8 cellular contexts compared by ENCODE assay signal in genomic region chr3:108091498-108092259, GRCh38. TPM values are rescaled to one million over a fixed set of nuclear protein-coding genes. Genes with fewer than 3 reads are reported as not detected.
DNase-seq lines count a peak whose midpoint lies in the region; ATAC-seq and TF ChIP-seq lines count a peak whose summit lies in the region.

No MANE protein-coding gene starts in this region.

- H3K4me1 ChIP-seq in tibial artery, result peaks cover 0 to 16% (median 0%) of the 10 kb centered on the region in 4 donors

- H3K36me3 ChIP-seq in BJ (ENCODE audit: control insufficient read depth, insufficient read depth, low read length), result no peaks in the 10 kb centered on the region
- H3K36me3 ChIP-seq in tibial artery, result no peaks in the 10 kb centered on the region

- peaks cover 33% of the 10 kb centered on the region for H3K4me1 Mint-ChIP-seq in activated B cell treated with CpG ODN at 0.5 μM for 24 hours

- H3K27ac ChIP-seq in tibial artery, result peak overlapping the region; percentile 82 to 92

- DNase-seq in BJ (ENCODE audit: low read depth), result no peak
- DNase-seq in activated B cell treated with CpG ODN at 0.5 μM for 24 hours, result no peak
- DNase-seq in cortex of kidney (lab: John Stamatoyannopoulos, UW), result peak; percentile 37
- DNase-seq in midbrain (lab: John Stamatoyannopoulos, UW), result peak; percentile 40
- DNase-seq in tibial artery, result no peak
- DNase-seq in hippocampal formation (lab: John Stamatoyannopoulos, UW), result no peak
- DNase-seq in GOT3 (lab: John Stamatoyannopoulos, UW), result no peak

- H3K27me3 ChIP-seq in BJ (ENCODE audit: control insufficient read depth, insufficient read depth, low read length), result no peaks in the 10 kb centered on the region
- H3K27me3 ChIP-seq in tibial artery, result no peaks in the 10 kb centered on the region

- TF ChIP-seq CTCF in BJ (IDR thresholded peaks at IDR 0.05; ENCODE audit: insufficient read depth, low read depth, low read length) (no peak), activated B cell treated with CpG ODN at 0.5 μM for 24 hours (IDR thresholded peaks at IDR 0.05) (no peak), tibial artery (IDR thresholded peaks at IDR 0.05) (no peak)

- peak overlapping the region; percentile 81 for H3K4me3 ChIP-seq in BJ (ENCODE audit: low read depth, low read length)
- peak overlapping the region; percentile 84 to 86 for H3K4me3 ChIP-seq in tibial artery

- H3K36me3 Mint-ChIP-seq in activated B cell treated with CpG ODN at 0.5 μM for 24 hours (ENCODE audit: low read depth), result peaks cover 16% of the 10 kb centered on the region

- no peaks in the 10 kb centered on the region for H3K9me3 ChIP-seq in tibial artery

- H3K27me3 Mint-ChIP-seq in activated B cell treated with CpG ODN at 0.5 μM for 24 hours, result no peaks in the 10 kb centered on the region

- peak; percentile 18 for ATAC-seq in HG02840 (IDR thresholded peaks at IDR 0.05; ENCODE audit: low FRiP score, unreplicated experiment)
- peak; percentile 1 for ATAC-seq in activated B cell treated with CpG ODN at 0.5 μM for 24 hours (ENCODE audit: low read depth)

- peak overlapping the region; percentile 92 for H3K4me3 Mint-ChIP-seq in activated B cell treated with CpG ODN at 0.5 μM for 24 hours

- POLR2A ChIA-PET in BJ (lab: Charles Lee) (no interaction called here), activated B cell treated with CpG ODN at 0.5 μM for 24 hours (lab: Charles Lee) (interaction anchor here (1.4 to 11.1 kb wide), 4 partner anchors 9 to 131 kb away, joined by 4 to 211 read pairs (median 12); partner anchors contain the start of gene IFT57)

- CTCF ChIA-PET in BJ (lab: Yijun Ruan, JAX), result no interaction called here
- CTCF ChIA-PET in activated B cell treated with CpG ODN at 0.5 μM for 24 hours (lab: Charles Lee), result no interaction called here

- H3K27ac Mint-ChIP-seq in activated B cell treated with CpG ODN at 0.5 μM for 24 hours, result peak overlapping the region; percentile 96

- no peaks in the 10 kb centered on the region for H3K9me3 Mint-ChIP-seq in activated B cell treated with CpG ODN at 0.5 μM for 24 hours

- intact Hi-C loops in activated B cell treated with CpG ODN at 0.5 μM for 24 hours (cut with micrococcal nuclease) (loop anchor here (1.0 to 10.0 kb wide), 5 partner anchors 9 to 567 kb away; partner anchors contain the start of gene BBX), tibial artery (cut with DNase I; ENCODE audit: low total_unique reads) (loop anchor here (2.0 to 10.0 kb wide), 3 partner anchors 131 to 857 kb away; partner anchors contain the start of gene IFT57)

RNA-seq across cellular contexts. Expression of gene CD47, which starts 0.8 kb away (rescaled TPM):
- polyA plus RNA-seq in BJ (2011; rRNA removed), result 13.4 and 29.8 TPM in 2 replicates
- polyA minus RNA-seq in BJ (2011; rRNA and poly(A)+ RNA removed), result 18.0 and 25.7 TPM in 2 replicates
- 158 and 184 TPM in 2 replicates for total RNA-seq in activated B cell treated with CpG ODN at 0.5 μM for 24 hours

Comparison
In these comparisons a context has a peak if more than half of its experiments do, and no peak if none do; other contexts are left out.
1. DNase-seq: peak in cortex of kidney (single experiment) and midbrain (single experiment); none in BJ (single experiment), activated B cell treated with CpG ODN at 0.5 μM for 24 hours (single experiment), tibial artery (0 of 2), hippocampal formation (0 of 2) and GOT3 (single experiment).